Comparison of ENCODE assay signal across 8 cellular contexts in genomic region chr21:33403128-33403785, GRCh38. TPM values are rescaled to one million over a fixed set of nuclear protein-coding genes. Genes with fewer than 3 reads are reported as not detected.
DNase-seq lines count a peak whose midpoint lies in the region.

IFNGR2 (plus strand) TSS chr21:33403413; CDS start chr21:33403544, 131 bp downstream.

- peak within 1 kb of the TSS; percentile 79 for H3K4me3 Mint-ChIP-seq in activated CD4-positive, alpha-beta T cell treated with anti-CD3 and anti-CD28 coated beads, Interleukin-2, amount 10 ng/mL, durations not matched to agents 7 days and 5 days

- H3K27me3 ChIP-seq in endocrine pancreas (ENCODE audit: control insufficient read depth, insufficient read depth, low read length) (no peaks in the 10 kb centered on the region), mesendoderm (ENCODE audit: insufficient read depth, low read length, poor library complexity) (no peaks in the 10 kb centered on the region), subcutaneous abdominal adipose tissue (ENCODE audit: control insufficient read depth in 5 of 5, insufficient read depth in 4 of 5, low read length in 5 of 5) (no peaks in the 10 kb centered on the region)

- no peak within 1 kb of the TSS for H2BK5ac ChIP-seq in mesendoderm (ENCODE audit: low read length)

- no peaks in the 10 kb centered on the region for H3K9me3 Mint-ChIP-seq in activated CD4-positive, alpha-beta T cell treated with anti-CD3 and anti-CD28 coated beads, Interleukin-2, amount 10 ng/mL, durations not matched to agents 7 days and 5 days

- H3K9ac ChIP-seq in endocrine pancreas (ENCODE audit: control insufficient read depth, insufficient read depth, low read length): peak within 1 kb of the TSS; percentile 47
- peak within 1 kb of the TSS; percentile 90 for H3K9ac ChIP-seq in mesendoderm (ENCODE audit: low read length)
- peak within 1 kb of the TSS; percentile 94 to 100 (median 100) for H3K9ac ChIP-seq in subcutaneous abdominal adipose tissue (ENCODE audit: low read length in 5 of 5)

- H2BK15ac ChIP-seq in mesendoderm (replicated peaks; ENCODE audit: low read depth): peak within 1 kb of the TSS; percentile 86

- H3K4me1 Mint-ChIP-seq in activated CD4-positive, alpha-beta T cell treated with anti-CD3 and anti-CD28 coated beads, Interleukin-2, amount 10 ng/mL, durations not matched to agents 7 days and 5 days: peaks cover 33% of the 10 kb centered on the region

- peak within 1 kb of the TSS; percentile 94 for H3K18ac ChIP-seq in mesendoderm (ENCODE audit: low read length)

- peaks cover 8% of the 10 kb centered on the region for H3K36me3 Mint-ChIP-seq in activated CD4-positive, alpha-beta T cell treated with anti-CD3 and anti-CD28 coated beads, Interleukin-2, amount 10 ng/mL, durations not matched to agents 7 days and 5 days (ENCODE audit: low read depth)

- H3K27ac Mint-ChIP-seq in activated CD4-positive, alpha-beta T cell treated with anti-CD3 and anti-CD28 coated beads, Interleukin-2, amount 10 ng/mL, durations not matched to agents 7 days and 5 days: peak within 1 kb of the TSS; percentile 71

- no peaks in the 10 kb centered on the region for H3K36me3 ChIP-seq in endocrine pancreas (ENCODE audit: control insufficient read depth, insufficient read depth, low read length)
- H3K36me3 ChIP-seq in mesendoderm (ENCODE audit: control insufficient read depth, insufficient read depth, low read length): no peaks in the 10 kb centered on the region
- H3K36me3 ChIP-seq in subcutaneous abdominal adipose tissue (ENCODE audit: control insufficient read depth in 5 of 5, insufficient read depth in 5 of 5, low read length in 5 of 5): peaks cover 0 to 6% (median 0%) of the 10 kb centered on the region in 5 donors

- no peak within 1 kb of the TSS for H2AK5ac ChIP-seq in mesendoderm (ENCODE audit: low read length)

- H3K4ac ChIP-seq in mesendoderm (ENCODE audit: low read depth, low read length): peak within 1 kb of the TSS; percentile 99

- WGBS in mesendoderm (ENCODE audit: extremely low coverage, insufficient coverage, low lambda C conversion rate): no CpG with 5 or more reads among the region's 89 CpGs

- H3K4me2 ChIP-seq in mesendoderm (ENCODE audit: low read length): peak within 1 kb of the TSS; percentile 98

- peaks cover 12% of the 10 kb centered on the region for H3K79me1 ChIP-seq in mesendoderm (ENCODE audit: low read length)

- no peak within 1 kb of the TSS for H4K5ac ChIP-seq in mesendoderm (ENCODE audit: low read length)

- H4K8ac ChIP-seq in mesendoderm (ENCODE audit: low read depth, low read length): peak within 1 kb of the TSS; percentile 99

- DNase-seq in NCI-H2171 (lab: John Stamatoyannopoulos, UW) (peak; percentile 22), NCI-H2171 treated with DMSO at 0.1 percent for 48 hours (lab: John Stamatoyannopoulos, UW) (no peak), HuH-7 (ENCODE audit: low spot score) (peak; percentile 44), mesendoderm (no peak), midbrain (lab: John Stamatoyannopoulos, UW) (no peak)
- peak; percentile 27 for DNase-seq in activated CD4-positive, alpha-beta T cell treated with anti-CD3 and anti-CD28 coated beads, Interleukin-2, amount 10 ng/mL, durations not matched to agents 7 days and 5 days

- CTCF ChIA-PET in activated CD4-positive, alpha-beta T cell treated with anti-CD3 and anti-CD28 coated beads, Interleukin-2, amount 10 ng/mL, durations not matched to agents 7 days and 5 days (lab: Charles Lee): interaction anchor here (0.6 to 1.0 kb wide), 2 partner anchors 31 to 632 kb away, joined by 3 read pairs; partner anchors contain the start of gene PAXBP1

- no peak within 1 kb of the TSS for H3K23ac ChIP-seq in mesendoderm (ENCODE audit: low read length)

- H3K9me3 ChIP-seq in endocrine pancreas (ENCODE audit: control insufficient read depth, low read length) (no peaks in the 10 kb centered on the region), subcutaneous abdominal adipose tissue (ENCODE audit: control insufficient read depth in 5 of 5, low read length in 5 of 5) (no peaks in the 10 kb centered on the region)

- H3K56ac ChIP-seq in mesendoderm (ENCODE audit: low read length): peak within 1 kb of the TSS; percentile 91

- no peaks in the 10 kb centered on the region for H3K4me1 ChIP-seq in endocrine pancreas (ENCODE audit: control insufficient read depth, insufficient read depth, low read length)
- peaks cover 2% of the 10 kb centered on the region for H3K4me1 ChIP-seq in mesendoderm (ENCODE audit: control insufficient read depth, low read depth, low read length)
- H3K4me1 ChIP-seq in subcutaneous abdominal adipose tissue (ENCODE audit: control insufficient read depth in 5 of 5, insufficient read depth in 5 of 5, low read length in 5 of 5): peaks cover 6 to 54% (median 48%) of the 10 kb centered on the region in 5 donors

- H3K79me2 ChIP-seq in mesendoderm (ENCODE audit: control insufficient read depth, insufficient read depth, low read length): peaks cover 25% of the 10 kb centered on the region

- peak within 1 kb of the TSS; percentile 54 for H3K4me3 ChIP-seq in endocrine pancreas (ENCODE audit: control insufficient read depth, insufficient read depth, low read length)
- H3K4me3 ChIP-seq in mesendoderm (ENCODE audit: low read length): peak within 1 kb of the TSS; percentile 74
- H3K4me3 ChIP-seq in subcutaneous abdominal adipose tissue (ENCODE audit: low read depth in 1 of 5, low read length in 5 of 5): peak within 1 kb of the TSS; percentile 80 to 99 (median 93)

- peaks cover 25% of the 10 kb centered on the region for H3K27me3 Mint-ChIP-seq in activated CD4-positive, alpha-beta T cell treated with anti-CD3 and anti-CD28 coated beads, Interleukin-2, amount 10 ng/mL, durations not matched to agents 7 days and 5 days

- peak within 1 kb of the TSS; percentile 59 for H3K27ac ChIP-seq in mesendoderm (ENCODE audit: low read depth, low read length)
- peak within 1 kb of the TSS; percentile 100 for H3K27ac ChIP-seq in subcutaneous abdominal adipose tissue (ENCODE audit: low read depth, low read length)

- peak within 1 kb of the TSS; percentile 78 for H2BK120ac ChIP-seq in mesendoderm (ENCODE audit: low read depth, low read length)

- POLR2A ChIA-PET in activated CD4-positive, alpha-beta T cell treated with anti-CD3 and anti-CD28 coated beads, Interleukin-2, amount 10 ng/mL, durations not matched to agents 7 days and 5 days (lab: Charles Lee): no interaction called here

RNA-seq across cellular contexts. Expression of gene IFNGR2, which starts in this region (rescaled TPM):
- total RNA-seq in activated CD4-positive, alpha-beta T cell treated with anti-CD3 and anti-CD28 coated beads, Interleukin-2, amount 10 ng/mL, durations not matched to agents 7 days and 5 days: 10 to 100 TPM; 11.3 to 11.8 TPM
- 26.1 TPM for polyA plus RNA-seq in mesendoderm (2013, experiment 1 of 2)
- polyA plus RNA-seq in mesendoderm (2013, experiment 2 of 2): 27.0 TPM

Comparison
In these comparisons a context has a peak if more than half of its experiments do, and no peak if none do; other contexts are left out.
1. DNase-seq: peak in NCI-H2171 (single experiment), HuH-7 (single experiment) and activated CD4-positive, alpha-beta T cell treated with anti-CD3 and anti-CD28 coated beads, Interleukin-2, amount 10 ng/mL, durations not matched to agents 7 days and 5 days (single experiment); none in NCI-H2171 treated with DMSO at 0.1 percent for 48 hours (single experiment), mesendoderm (single experiment) and midbrain (single experiment).
2. H3K9ac ChIP-seq: peak in every context shown above with its lines; median percentile 100 in subcutaneous abdominal adipose tissue; 90 in mesendoderm; 47 in endocrine pancreas.
3. Peak in every context shown above with its lines, with median percentiles within 50 percentile points of each other: H3K4me3 ChIP-seq.